Comparison of ENCODE assay signal across 8 cellular contexts in the genomic region with DNA sequence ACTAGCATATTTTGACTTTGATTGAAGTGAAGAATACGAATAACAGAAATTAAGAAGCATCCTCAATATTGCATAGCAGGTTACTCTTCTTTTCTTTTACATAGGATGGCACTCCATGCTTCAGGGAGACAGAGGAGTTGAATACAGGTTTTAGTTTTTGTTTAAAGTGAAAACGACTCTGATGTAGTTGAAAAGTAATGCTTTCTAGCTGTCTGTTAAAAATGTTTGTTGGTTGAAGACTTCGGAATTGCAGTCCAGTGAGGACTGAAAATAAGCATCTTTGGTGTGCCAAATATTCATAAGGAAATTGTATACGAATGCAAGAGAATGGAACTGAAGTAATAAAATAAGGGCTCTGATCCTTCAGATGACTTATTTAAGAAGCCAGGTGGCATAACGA. TPM values are rescaled to one million over a fixed set of nuclear protein-coding genes. Genes with fewer than 3 reads are reported as not detected.
DNase-seq lines count a peak whose midpoint lies in the region; ATAC-seq and TF ChIP-seq lines count a peak whose summit lies in the region.

No MANE protein-coding gene starts in this region.

- H3K4me1 ChIP-seq in RWPE2 (ENCODE audit: insufficient read depth, poor library complexity, severe bottlenecking) (no peaks in the 10 kb centered on the region), esophagus squamous epithelium (peaks cover 0 to 23% (median 6%) of the 10 kb centered on the region in 3 donors), psoas muscle (peaks cover 7% of the 10 kb centered on the region)

- peak overlapping the region; percentile 69 for H3K4me3 ChIP-seq in GM06990 (replicated peaks; ENCODE audit: low read depth, low read length)
- H3K4me3 ChIP-seq in RWPE2 (ENCODE audit: severe bottlenecking), result peak overlapping the region; percentile 43
- peak overlapping the region; percentile 42 to 79 (median 52) for H3K4me3 ChIP-seq in esophagus squamous epithelium
- H3K4me3 ChIP-seq in psoas muscle, result peak overlapping the region; percentile 92

- H3K9me3 ChIP-seq in RWPE2 (ENCODE audit: severe bottlenecking) (no peaks in the 10 kb centered on the region), esophagus squamous epithelium (no peaks in the 10 kb centered on the region), psoas muscle (no peaks in the 10 kb centered on the region)

- DNase-seq in GM06990 (ENCODE audit: extremely low read depth, insufficient read length), result no peak
- no peak for DNase-seq in RWPE2 (ENCODE audit: low spot score)
- no peak for DNase-seq in esophagus squamous epithelium (lab: John Stamatoyannopoulos, UW)
- DNase-seq in psoas muscle, result no peak
- no peak for DNase-seq in putamen (ENCODE audit: low spot score)
- DNase-seq in COLO668 (lab: John Stamatoyannopoulos, UW; ENCODE audit: unreplicated experiment), result no peak
- no peak for DNase-seq in epidermal melanocyte (ENCODE audit: insufficient read length, low spot score)

- TF ChIP-seq POLR2A in esophagus squamous epithelium (IDR thresholded peaks at IDR 0.05), result no peak

- no peak for TF ChIP-seq CTCF in GM06990 (IDR thresholded peaks at IDR 0.05; ENCODE audit: insufficient read depth, low read length, poor library complexity, severe bottlenecking)
- TF ChIP-seq CTCF in RWPE2 (IDR thresholded peaks at IDR 0.05; ENCODE audit: poor library complexity, severe bottlenecking), result no peak
- TF ChIP-seq CTCF in esophagus squamous epithelium (IDR thresholded peaks at IDR 0.05), result no peak
- no peak for TF ChIP-seq CTCF in psoas muscle (IDR thresholded peaks at IDR 0.05)

- H3K27ac ChIP-seq in RWPE2 (ENCODE audit: poor library complexity, severe bottlenecking) (no peak overlapping the region), esophagus squamous epithelium (no peak overlapping the region), psoas muscle (peak overlapping the region; percentile 87)

- intact Hi-C loops in esophagus squamous epithelium (cut with DNase I) (no loop called here), psoas muscle (cut with DNase I) (loop anchor here (5.0 to 10.0 kb wide), 2 partner anchors 41 to 128 kb away; no protein-coding TSS in a partner anchor)

- H3K36me3 ChIP-seq in GM06990 (ENCODE audit: control insufficient read depth, insufficient read depth, low read length) (no peaks in the 10 kb centered on the region), RWPE2 (ENCODE audit: low read depth) (no peaks in the 10 kb centered on the region), esophagus squamous epithelium (no peaks in the 10 kb centered on the region), psoas muscle (ENCODE audit: insufficient read depth in 1 of 2, low read depth in 1 of 2) (no peaks in the 10 kb centered on the region)

- WGBS in esophagus squamous epithelium, 2 donors, result 4 to 15% methylated on average over 5 of the region's 5 CpGs
- WGBS in psoas muscle, 3 donors, result 13 to 26% (median 17%) methylated on average over 5 of the region's 5 CpGs

- no peaks in the 10 kb centered on the region for H3K27me3 ChIP-seq in GM06990 (replicated peaks; ENCODE audit: control insufficient read depth, insufficient read depth, low read length)
- peaks cover 41% of the 10 kb centered on the region for H3K27me3 ChIP-seq in RWPE2 (ENCODE audit: insufficient read depth, poor library complexity, severe bottlenecking)
- peaks cover 0 to 81% (median 0%) of the 10 kb centered on the region in 4 donors for H3K27me3 ChIP-seq in esophagus squamous epithelium
- H3K27me3 ChIP-seq in psoas muscle (ENCODE audit: insufficient read depth in 3 of 3, low read length in 2 of 3), result peaks cover 0 to 7% (median 3%) of the 10 kb centered on the region in 3 donors

- ATAC-seq in RWPE2 (ENCODE audit: low read depth) (no peak), psoas muscle (no peak), GM18502 (IDR thresholded peaks at IDR 0.05; ENCODE audit: poor library complexity, unreplicated experiment) (no peak)

RNA-seq across cellular contexts. Expression of a gene that starts 0.6 kb away (rescaled TPM):
- total RNA-seq in esophagus squamous epithelium, result 1 to 10 TPM in 3 of 4 donors, under 1 TPM in 1; 0.15 to 3.4 (median 1.6) TPM
- total RNA-seq in psoas muscle, result 100 to 1,000 TPM in 1 of 4 donors, 10 to 100 TPM in 3; 33.9 to 106 (median 56.1) TPM
- 10 to 100 TPM; 13.9 to 50.3 (median 39.3) TPM for polyA plus RNA-seq in psoas muscle

Comparison
In these comparisons a context has a peak if more than half of its experiments do, and no peak if none do; other contexts are left out.
1. RNA of a gene that starts 0.6 kb away (total RNA-seq): 33.9 to 106 TPM in psoas muscle; 0.15 to 3.4 TPM in esophagus squamous epithelium; every median in the first group is over 4 times any median in the second.
2. Peak in every context shown above with its lines, with median percentiles within 50 percentile points of each other: H3K4me3 ChIP-seq.